In the genomic region with DNA sequence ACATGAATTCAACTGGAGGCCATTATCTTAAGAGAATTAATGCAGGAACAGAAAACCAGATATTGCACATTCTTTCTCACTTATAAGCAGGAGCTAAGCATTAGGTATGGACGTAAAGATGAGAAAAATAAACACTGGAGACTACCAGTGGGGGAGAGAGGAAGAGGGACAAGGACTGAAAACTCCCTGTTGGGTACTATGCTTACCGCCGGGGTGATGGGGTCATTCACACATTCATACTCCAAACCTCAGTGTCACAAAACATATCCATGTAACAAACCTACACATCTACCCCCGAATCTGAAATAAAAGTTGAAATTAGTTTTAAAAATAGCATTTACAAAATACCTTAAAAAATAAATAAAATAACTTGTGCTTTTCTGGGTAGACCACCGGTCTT, we compare ENCODE assay signal across 20 cellular contexts.
DNase-seq lines count a peak whose midpoint lies in the region; ATAC-seq and TF ChIP-seq lines count a peak whose summit lies in the region.
"Had no signal": no experiment of that assay in that cellular context is flagged by ENCODE, and none has a peak within 500 bp of the region (broad histone marks: within the 10 kb centered on the region; RNA-seq: fewer than 3 reads in every experiment).

No MANE protein-coding gene starts in this region.

- no peak for TF ChIP-seq CTCF in SK-N-SH (IDR thresholded peaks at IDR 0.05)
- no peak for TF ChIP-seq CTCF in chondrocyte (IDR thresholded peaks at IDR 0.05)
- TF ChIP-seq CTCF in natural killer cell (IDR thresholded peaks at IDR 0.05) = no peak
- TF ChIP-seq CTCF in tibial artery (IDR thresholded peaks at IDR 0.05) = no peak
- TF ChIP-seq CTCF in endodermal cell (conservative IDR thresholded peaks at IDR 0.05) = no peak

- no peaks in the 10 kb centered on the region for H4K20me1 ChIP-seq in SK-N-SH (ENCODE audit: insufficient read depth)
- H4K20me1 ChIP-seq: BLaER1 had no signal

- H3K4me2 ChIP-seq in SK-N-SH = peak overlapping the region; percentile 42; the same call in 1 of the 2 replicates
- H3K4me2 ChIP-seq: BLaER1, GM23338 had no signal

- intact Hi-C loops in natural killer cell (cut with micrococcal nuclease) (loop anchor here (1.0 kb wide), 1 partner anchor 165 kb away; no protein-coding TSS in a partner anchor), tibial artery (cut with DNase I; ENCODE audit: low total_unique reads) (loop anchor here (5.0 kb wide), 1 partner anchor 33 kb away; no protein-coding TSS in a partner anchor)

- no peaks in the 10 kb centered on the region for H3K79me2 ChIP-seq in SK-N-SH (ENCODE audit: insufficient read depth)

- H3K27me3 ChIP-seq in SK-N-SH (ENCODE audit: insufficient read depth) (no peaks in the 10 kb centered on the region), tibial artery (no peaks in the 10 kb centered on the region), endodermal cell (ENCODE audit: control insufficient read depth, insufficient read depth, low read length, poor library complexity, severe bottlenecking) (no peaks in the 10 kb centered on the region)
- H3K27me3 ChIP-seq: BLaER1 had no signal

- H3K36me3 Mint-ChIP-seq in chondrocyte (ENCODE audit: low read depth) = no peaks in the 10 kb centered on the region
- H3K36me3 Mint-ChIP-seq in natural killer cell = no peaks in the 10 kb centered on the region
- no peaks in the 10 kb centered on the region for H3K36me3 Mint-ChIP-seq in endodermal cell (ENCODE audit: low read depth)
- H3K36me3 Mint-ChIP-seq: CD8-positive, alpha-beta T cell had no signal

- TF ChIP-seq EP300 in SK-N-SH (IDR thresholded peaks at IDR 0.05; ENCODE audit: borderline replicate concordance in 1 of 2, low read depth in 1 of 2, low read length in 1 of 2) = no peak

- no peak overlapping the region for H3K4me3 Mint-ChIP-seq in chondrocyte (ENCODE audit: unreplicated experiment)
- peak overlapping the region; percentile 64 for H3K4me3 Mint-ChIP-seq in natural killer cell
- no peak overlapping the region for H3K4me3 Mint-ChIP-seq in endodermal cell
- H3K4me3 Mint-ChIP-seq: B cell; CD4-positive, CD25-positive, alpha-beta regulatory T cell; CD8-positive, alpha-beta T cell; GM23338; H9 had no signal

- 0 out of 4 replicates have a peak, but pooled peaks cover 0 to 8% of the 10 kb centered on the region in 2 experiments for H3K4me1 ChIP-seq in SK-N-SH (ENCODE audit: control insufficient read depth in 1 of 2, insufficient read depth in 2 of 2, low read depth in 1 of 2, low read length in 1 of 2)
- H3K4me1 ChIP-seq in tibial artery = peaks cover 0 to 52% (median 26%) of the 10 kb centered on the region in 4 donors
- no peaks in the 10 kb centered on the region for H3K4me1 ChIP-seq in endodermal cell (ENCODE audit: control insufficient read depth, insufficient read depth, low read length)
- H3K4me1 ChIP-seq: BLaER1, Caco-2 had no signal

- H3K27ac ChIP-seq in SK-N-SH (ENCODE audit: low read depth in 2 of 2, low read length in 1 of 2) (peak overlapping the region in 1 of 2 experiments; percentile 5; a peak in 1 of 4 replicates), tibial artery (peak overlapping the region; percentile 73 to 74), endodermal cell (ENCODE audit: low read depth, low read length) (no peak overlapping the region)
- H3K27ac ChIP-seq: 22Rv1, BLaER1, C4-2B had no signal

- no peak for TF ChIP-seq RAD21 in SK-N-SH (IDR thresholded peaks at IDR 0.05; ENCODE audit: low read length)

- H3F3A ChIP-seq in SK-N-SH (replicated peaks; ENCODE audit: insufficient read depth) = peaks cover 20% of the 10 kb centered on the region

- ATAC-seq in SK-N-SH treated with all-trans-retinoic acid at 6 μM for 48 hours (no peak), natural killer cell (peak; percentile 75 to 89 (median 82))
- ATAC-seq: CD8-positive, alpha-beta T cell; GM23338; HCT116 had no signal

- H3K4me3 ChIP-seq in SK-N-SH (ENCODE audit: low read depth in 2 of 2, low read length in 1 of 2) (no peak overlapping the region), tibial artery (no peak overlapping the region), endodermal cell (ENCODE audit: low read length) (no peak overlapping the region)
- H3K4me3 ChIP-seq: BLaER1, GM23338 had no signal

- H3K9me3 Mint-ChIP-seq in chondrocyte (ENCODE audit: low read depth) = peaks cover 4% of the 10 kb centered on the region
- no peaks in the 10 kb centered on the region for H3K9me3 Mint-ChIP-seq in natural killer cell
- H3K9me3 Mint-ChIP-seq in endodermal cell = peaks cover 9% of the 10 kb centered on the region

- H2AFZ ChIP-seq in SK-N-SH (ENCODE audit: low read depth) = no peak overlapping the region

- H3K36me3 ChIP-seq in SK-N-SH (replicated peaks in 1 of 2; ENCODE audit: control insufficient read depth in 1 of 2, insufficient read depth in 2 of 2, low read length in 1 of 2) (no peaks in the 10 kb centered on the region), tibial artery (no peaks in the 10 kb centered on the region), endodermal cell (ENCODE audit: control insufficient read depth, insufficient read depth, low read length) (no peaks in the 10 kb centered on the region)
- H3K36me3 ChIP-seq: BLaER1 had no signal

- H3K9me2 ChIP-seq in SK-N-SH = no peaks in the 10 kb centered on the region

- no peaks in the 10 kb centered on the region for H3K9me3 ChIP-seq in SK-N-SH
- no peaks in the 10 kb centered on the region for H3K9me3 ChIP-seq in tibial artery
- H3K9me3 ChIP-seq in endodermal cell (ENCODE audit: control insufficient read depth, low read length) = peaks cover 14% of the 10 kb centered on the region

- H3K27me3 Mint-ChIP-seq in chondrocyte (ENCODE audit: low read depth) (no peaks in the 10 kb centered on the region), natural killer cell (ENCODE audit: low read depth in 2 of 2) (no peaks in the 10 kb centered on the region), endodermal cell (ENCODE audit: insufficient read depth) (no peaks in the 10 kb centered on the region)

- DNase-seq in SK-N-SH = no peak
- no peak for DNase-seq in chondrocyte (ENCODE audit: low spot score)
- no peak for DNase-seq in natural killer cell
- no peak for DNase-seq in tibial artery
- no peak for DNase-seq in endodermal cell
- no peak for DNase-seq in NCI-H2029 (lab: John Stamatoyannopoulos, UW)
- DNase-seq in NOMO-1 (lab: John Stamatoyannopoulos, UW; ENCODE audit: unreplicated experiment in 2 of 2) = no peak
- DNase-seq: Caco-2; CD4-positive, CD25-positive, alpha-beta regulatory T cell; CD8-positive, alpha-beta T cell; DMS153; DND-41; H9 had no signal

- CTCF ChIA-PET in SK-N-SH (lab: Yijun Ruan, JAX) = no interaction called here

- POLR2A ChIA-PET in SK-N-SH (lab: Yijun Ruan, JAX) = no interaction called here

- H3K4me1 Mint-ChIP-seq in chondrocyte (ENCODE audit: low read depth) (peaks cover 45% of the 10 kb centered on the region), natural killer cell (peaks cover 37 to 39% of the 10 kb centered on the region in 2 donors), endodermal cell (no peaks in the 10 kb centered on the region)
- H3K4me1 Mint-ChIP-seq: B cell, GM23338, H9 had no signal

- H3K9ac ChIP-seq in SK-N-SH = no peak overlapping the region
- H3K9ac ChIP-seq in endodermal cell (ENCODE audit: extremely low read depth, low read length, poor library complexity, severe bottlenecking) = no peak overlapping the region
- H3K9ac ChIP-seq: BLaER1 had no signal

- 91% methylated on average over 5 of the region's 5 CpGs for WGBS in SK-N-SH (ENCODE audit: low lambda C conversion rate)
- WGBS in endodermal cell (ENCODE audit: insufficient coverage in 1 of 2, insufficient read length in 1 of 2), 2 experiments = 97% methylated on average over 5 of the region's 5 CpGs; no CpG with 5 or more reads in 1 of the 2 experiments

- H3K27ac Mint-ChIP-seq in chondrocyte (ENCODE audit: unreplicated experiment) (peak overlapping the region; percentile 74), natural killer cell (peak overlapping the region; percentile 17 to 85), endodermal cell (no peak overlapping the region)
- H3K27ac Mint-ChIP-seq: B cell; CD4-positive, CD25-positive, alpha-beta regulatory T cell; CD8-positive, alpha-beta T cell; GM23338; H9 had no signal

TF ChIP-seq in SK-N-SH, 30 proteins besides CTCF, POLR2A, EP300 and RAD21 (continues in another document):
- TF ChIP-seq SMC3 (IDR thresholded peaks at IDR 0.05; ENCODE audit: low read depth, low read length) = no peak
- TF ChIP-seq FOXJ3 (CRISPR knock-in tag; IDR thresholded peaks at IDR 0.05) = no peak
- TF ChIP-seq CHD2 (IDR thresholded peaks at IDR 0.05; ENCODE audit: low read length, partially characterized antibody) = no peak
- no peak for TF ChIP-seq RCOR1 (IDR thresholded peaks at IDR 0.05; ENCODE audit: low read length)
- TF ChIP-seq MXI1 (IDR thresholded peaks at IDR 0.05; ENCODE audit: low read depth, low read length) = no peak
- TF ChIP-seq, protein P1, sequence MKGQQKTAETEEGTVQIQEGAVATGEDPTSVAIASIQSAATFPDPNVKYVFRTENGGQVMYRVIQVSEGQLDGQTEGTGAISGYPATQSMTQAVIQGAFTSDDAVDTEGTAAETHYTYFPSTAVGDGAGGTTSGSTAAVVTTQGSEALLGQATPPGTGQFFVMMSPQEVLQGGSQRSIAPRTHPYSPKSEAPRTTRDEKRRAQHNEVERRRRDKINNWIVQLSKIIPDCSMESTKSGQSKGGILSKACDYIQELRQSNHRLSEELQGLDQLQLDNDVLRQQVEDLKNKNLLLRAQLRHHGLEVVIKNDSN (IDR thresholded peaks at IDR 0.05; ENCODE audit: borderline replicate concordance, low read depth) = no peak
- TF ChIP-seq MEF2A (IDR thresholded peaks at IDR 0.05; ENCODE audit: borderline replicate concordance, low read depth) = no peak
- no peak for TF ChIP-seq RXRA (IDR thresholded peaks at IDR 0.05; ENCODE audit: borderline replicate concordance, low read depth)
- no peak for TF ChIP-seq ELF1 (IDR thresholded peaks at IDR 0.05)

TF ChIP-seq in SK-N-SH treated with all-trans-retinoic acid at 6 μM for 48 hours, 23 proteins besides CTCF, POLR2A, EP300 and RAD21 (continues in another document):
- TF ChIP-seq, protein P2, sequence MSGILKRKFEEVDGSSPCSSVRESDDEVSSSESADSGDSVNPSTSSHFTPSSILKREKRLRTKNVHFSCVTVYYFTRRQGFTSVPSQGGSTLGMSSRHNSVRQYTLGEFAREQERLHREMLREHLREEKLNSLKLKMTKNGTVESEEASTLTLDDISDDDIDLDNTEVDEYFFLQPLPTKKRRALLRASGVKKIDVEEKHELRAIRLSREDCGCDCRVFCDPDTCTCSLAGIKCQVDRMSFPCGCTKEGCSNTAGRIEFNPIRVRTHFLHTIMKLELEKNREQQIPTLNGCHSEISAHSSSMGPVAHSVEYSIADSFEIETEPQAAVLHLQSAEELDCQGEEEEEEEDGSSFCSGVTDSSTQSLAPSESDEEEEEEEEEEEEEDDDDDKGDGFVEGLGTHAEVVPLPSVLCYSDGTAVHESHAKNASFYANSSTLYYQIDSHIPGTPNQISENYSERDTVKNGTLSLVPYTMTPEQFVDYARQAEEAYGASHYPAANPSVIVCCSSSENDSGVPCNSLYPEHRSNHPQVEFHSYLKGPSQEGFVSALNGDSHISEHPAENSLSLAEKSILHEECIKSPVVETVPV (CRISPR knock-in tag; IDR thresholded peaks at IDR 0.05) = no peak
- no peak for TF ChIP-seq TCF4 (CRISPR knock-in tag; IDR thresholded peaks at IDR 0.05; ENCODE audit: borderline replicate concordance)
- no peak for TF ChIP-seq ZFP30 (CRISPR knock-in tag; IDR thresholded peaks at IDR 0.05)
